In genomic region chr10:108039821-108040584, GRCh38 we compare ENCODE assay signal across 25 cellular contexts.
DNase-seq lines count a peak whose midpoint lies in the region; ATAC-seq, FAIRE-seq and TF ChIP-seq lines count a peak whose summit lies in the region.
"Had no signal": no experiment of that assay in that cellular context is flagged by ENCODE, and none has a peak within 500 bp of the region (broad histone marks: within the 10 kb centered on the region; RNA-seq: fewer than 3 reads in every experiment).

No MANE protein-coding gene starts in this region.

- H4K91ac ChIP-seq in trophoblast cell (ENCODE audit: low read depth, low read length), result peak overlapping the region; percentile 52

- H3K4me3 ChIP-seq in bronchial epithelial cell (ENCODE audit: low read depth, low read length) (no peak overlapping the region), trophoblast cell (ENCODE audit: low read depth, low read length) (no peak overlapping the region)
- H3K4me3 ChIP-seq: A549, smooth muscle cell, vagina had no signal

- POLR2A ChIA-PET in activated CD4-positive, alpha-beta T cell treated with anti-CD3 and anti-CD28 coated beads, Interleukin-2, amount 10 ng/mL, durations not matched to agents 7 days and 5 days (lab: Charles Lee), result no interaction called here

- no peaks in the 10 kb centered on the region for H3K4me1 ChIP-seq in trophoblast cell (ENCODE audit: control insufficient read depth in 1 of 2, insufficient read depth in 2 of 2, low read length in 2 of 2)
- H3K4me1 ChIP-seq: A549, vagina had no signal

- H3K79me2 ChIP-seq in trophoblast cell (ENCODE audit: control insufficient read depth, insufficient read depth, low read length, poor library complexity), result no peaks in the 10 kb centered on the region

- H3K14ac ChIP-seq in trophoblast cell (ENCODE audit: low read length), result peak overlapping the region; percentile 44

- peak overlapping the region; percentile 58 for H3K27ac Mint-ChIP-seq in activated CD4-positive, alpha-beta T cell treated with anti-CD3 and anti-CD28 coated beads, Interleukin-2, amount 10 ng/mL, durations not matched to agents 7 days and 5 days
- H3K27ac Mint-ChIP-seq: activated naive CD8-positive, alpha-beta T cell treated with anti-CD3 and anti-CD28 coated beads, Interleukin-2, amount 10 ng/mL, durations not matched to agents 7 days and 5 days; B cell; naive B cell had no signal

- H3K27me3 Mint-ChIP-seq in activated CD4-positive, alpha-beta T cell treated with anti-CD3 and anti-CD28 coated beads, Interleukin-2, amount 10 ng/mL, durations not matched to agents 7 days and 5 days, result no peaks in the 10 kb centered on the region
- H3K27me3 Mint-ChIP-seq: activated naive CD8-positive, alpha-beta T cell treated with anti-CD3 and anti-CD28 coated beads, Interleukin-2, amount 10 ng/mL, durations not matched to agents 7 days and 5 days; B cell; naive B cell had no signal

- H3K36me3 ChIP-seq in bronchial epithelial cell (ENCODE audit: control insufficient read depth, insufficient read depth, low read length), result no peaks in the 10 kb centered on the region
- H3K36me3 ChIP-seq in trophoblast cell (ENCODE audit: control insufficient read depth in 1 of 2, insufficient read depth in 2 of 2, low read length in 2 of 2), result no peaks in the 10 kb centered on the region
- H3K36me3 ChIP-seq: vagina had no signal

- no peak for TF ChIP-seq CTCF in bronchial epithelial cell (IDR thresholded peaks at IDR 0.05; ENCODE audit: insufficient read depth, low read length, severe bottlenecking)

- no peak overlapping the region for H3K27ac ChIP-seq in trophoblast cell (ENCODE audit: low read depth, low read length)
- H3K27ac ChIP-seq: A549, vagina had no signal

- CTCF ChIA-PET in activated CD4-positive, alpha-beta T cell treated with anti-CD3 and anti-CD28 coated beads, Interleukin-2, amount 10 ng/mL, durations not matched to agents 7 days and 5 days (lab: Charles Lee), result no interaction called here

- H3K27me3 ChIP-seq in bronchial epithelial cell (ENCODE audit: control insufficient read depth, insufficient read depth, low read length) (no peaks in the 10 kb centered on the region), trophoblast cell (ENCODE audit: insufficient read depth, low read length) (no peaks in the 10 kb centered on the region)
- H3K27me3 ChIP-seq: vagina had no signal

- no CpG with 5 or more reads among the region's 8 CpGs for WGBS in trophoblast cell (ENCODE audit: extremely low coverage, insufficient coverage, insufficient read length)

- no peak overlapping the region for H2BK120ac ChIP-seq in trophoblast cell (ENCODE audit: insufficient read depth, low read length, poor library complexity)

- peak overlapping the region; percentile 64 for H2BK5ac ChIP-seq in trophoblast cell (ENCODE audit: low read depth, low read length, poor library complexity)

- no peak for FAIRE-seq in bronchial epithelial cell (lab: Jason Lieb, UNC)
- FAIRE-seq: A549, GM19239 had no signal

- H3K4me3 Mint-ChIP-seq in activated CD4-positive, alpha-beta T cell treated with anti-CD3 and anti-CD28 coated beads, Interleukin-2, amount 10 ng/mL, durations not matched to agents 7 days and 5 days, result no peak overlapping the region
- H3K4me3 Mint-ChIP-seq: activated naive CD8-positive, alpha-beta T cell treated with anti-CD3 and anti-CD28 coated beads, Interleukin-2, amount 10 ng/mL, durations not matched to agents 7 days and 5 days; B cell; naive B cell had no signal

- no peak for ATAC-seq in left cardiac atrium
- no peak for ATAC-seq in GM21576 (IDR thresholded peaks at IDR 0.05; ENCODE audit: unreplicated experiment)
- ATAC-seq: A549, left lobe of liver had no signal

- H2BK12ac ChIP-seq in trophoblast cell (ENCODE audit: low read length), result no peak overlapping the region

- H3K4me1 Mint-ChIP-seq in activated CD4-positive, alpha-beta T cell treated with anti-CD3 and anti-CD28 coated beads, Interleukin-2, amount 10 ng/mL, durations not matched to agents 7 days and 5 days, result peaks cover 4% of the 10 kb centered on the region
- H3K4me1 Mint-ChIP-seq: B cell, naive B cell had no signal

- no peak for DNase-seq in activated CD4-positive, alpha-beta T cell treated with anti-CD3 and anti-CD28 coated beads, Interleukin-2, amount 10 ng/mL, durations not matched to agents 7 days and 5 days
- no peak for DNase-seq in activated CD4-positive, alpha-beta T cell treated with anti-CD3 and anti-CD28 coated beads for 4 hours
- DNase-seq in NCI-H69 (lab: John Stamatoyannopoulos, UW) (peak; percentile 46), bronchial epithelial cell (ENCODE audit: low read depth) (peak; percentile 70), trophoblast cell (no peak), left cardiac atrium (no peak), OCI-M1 (lab: John Stamatoyannopoulos, UW) (no peak)
- DNase-seq: activated CD4-positive, alpha-beta T cell treated with anti-CD3 and anti-CD28 coated beads, Interleukin-2, amount 50 U/mL, for 48 hours; activated naive CD8-positive, alpha-beta T cell treated with anti-CD3 and anti-CD28 coated beads, Interleukin-2, amount 10 ng/mL, durations not matched to agents 7 days and 5 days; COR-L47; head of caudate nucleus; KG1; naive B cell; NCI-H2171 treated with DMSO at 0.1 percent for 48 hours; NCI-H526; occipital lobe; stimulated activated CD4-positive, alpha-beta T cell treated with anti-CD3 and anti-CD28 coated beads, Interleukin-2, amount 100 ng/mL, for 24 hours; T-helper 9 cell had no signal

- no peak overlapping the region for H3K23ac ChIP-seq in trophoblast cell (ENCODE audit: low read length)

- H2AK5ac ChIP-seq in trophoblast cell (ENCODE audit: low read length), result no peak overlapping the region

- H3K4ac ChIP-seq in trophoblast cell (ENCODE audit: low read depth, low read length), result no peak overlapping the region

- no peak overlapping the region for H2AFZ ChIP-seq in trophoblast cell (ENCODE audit: insufficient read depth, low read length, poor library complexity)

- peak overlapping the region; percentile 30 for H4K12ac ChIP-seq in trophoblast cell (ENCODE audit: low read depth, low read length)

- intact Hi-C loops in left cardiac atrium (cut with DNase I), result no loop called here

- H3K79me1 ChIP-seq in trophoblast cell (ENCODE audit: low read length), result peaks cover 3% of the 10 kb centered on the region

- peaks cover 12% of the 10 kb centered on the region for H3K9me3 Mint-ChIP-seq in activated CD4-positive, alpha-beta T cell treated with anti-CD3 and anti-CD28 coated beads, Interleukin-2, amount 10 ng/mL, durations not matched to agents 7 days and 5 days

- H3K36me3 Mint-ChIP-seq in activated CD4-positive, alpha-beta T cell treated with anti-CD3 and anti-CD28 coated beads, Interleukin-2, amount 10 ng/mL, durations not matched to agents 7 days and 5 days (ENCODE audit: low read depth), result no peaks in the 10 kb centered on the region
- H3K36me3 Mint-ChIP-seq: activated naive CD8-positive, alpha-beta T cell treated with anti-CD3 and anti-CD28 coated beads, Interleukin-2, amount 10 ng/mL, durations not matched to agents 7 days and 5 days; naive B cell had no signal

- H3K9me3 ChIP-seq in trophoblast cell (ENCODE audit: insufficient read depth, low read depth, low read length), result peaks cover 2% of the 10 kb centered on the region
- H3K9me3 ChIP-seq: A549, vagina had no signal

- peak overlapping the region; percentile 65 for H4K8ac ChIP-seq in trophoblast cell (ENCODE audit: low read depth, low read length)

- H3K4me2 ChIP-seq in trophoblast cell (ENCODE audit: low read length), result no peak overlapping the region
- H3K4me2 ChIP-seq: A549, smooth muscle cell had no signal

- H3K18ac ChIP-seq in trophoblast cell (ENCODE audit: low read length), result no peak overlapping the region

- no peak overlapping the region for H3K9ac ChIP-seq in trophoblast cell (ENCODE audit: low read length)

Comparison
In these comparisons a context has a peak if more than half of its experiments do, and no peak if none do; other contexts are left out.
1. DNase-seq: peak in NCI-H69 (single experiment) and bronchial epithelial cell (single experiment); none in activated CD4-positive, alpha-beta T cell treated with anti-CD3 and anti-CD28 coated beads, Interleukin-2, amount 10 ng/mL, durations not matched to agents 7 days and 5 days (single experiment), activated CD4-positive, alpha-beta T cell treated with anti-CD3 and anti-CD28 coated beads for 4 hours (0 of 2), trophoblast cell (0 of 2), left cardiac atrium (single experiment) and OCI-M1 (single experiment).